ENCODE assay signal across 19 cellular contexts in genomic region chr13:67227131-67227983, GRCh38. TPM values are rescaled to one million over a fixed set of nuclear protein-coding genes. Genes with fewer than 3 reads are reported as not detected.
DNase-seq lines count a peak whose midpoint lies in the region; ATAC-seq and TF ChIP-seq lines count a peak whose summit lies in the region.
"Had no signal": no experiment of that assay in that cellular context is flagged by ENCODE, and none has a peak within 500 bp of the region (broad histone marks: within the 10 kb centered on the region; RNA-seq: fewer than 3 reads in every experiment).

No MANE protein-coding gene starts in this region.

- in situ Hi-C loops in G401 (cut with HindIII; ENCODE audit: low sequenced_read_pairs): no loop called here

- no peaks in the 10 kb centered on the region for H3K27me3 Mint-ChIP-seq in stimulated activated naive B cell treated with anti-CD40 and anti-IgM and Interleukin-4, amounts not matched to agents 10 μg/mL and 1 μg/mL and 100 μg/mL, for 72 hours

- H3K36me3 ChIP-seq in hepatocyte (replicated peaks; ENCODE audit: insufficient read depth, low read depth): no peaks in the 10 kb centered on the region
- H3K36me3 ChIP-seq in A673 (ENCODE audit: insufficient read depth, low read length, poor library complexity, severe bottlenecking): no peaks in the 10 kb centered on the region
- H3K36me3 ChIP-seq: neutrophil, right lobe of liver, SJCRH30 had no signal

- peak overlapping the region; percentile 79 for H3K4me2 ChIP-seq in hepatocyte

- no peak overlapping the region for H2AFZ ChIP-seq in hepatocyte

- no peaks in the 10 kb centered on the region for H3K9me3 Mint-ChIP-seq in stimulated activated naive B cell treated with anti-CD40 and anti-IgM and Interleukin-4, amounts not matched to agents 10 μg/mL and 1 μg/mL and 100 μg/mL, for 72 hours
- H3K9me3 Mint-ChIP-seq: activated naive CD4-positive, alpha-beta T cell treated with anti-CD3 and anti-CD28 coated beads, Interleukin-2, amount 50 U/mL, for 24 hours had no signal

- 81% methylated on average over 12 of the region's 12 CpGs for WGBS in hepatocyte (ENCODE audit: low lambda C conversion rate, missing lambda C conversion rate)

- no peaks in the 10 kb centered on the region for H3K9me2 ChIP-seq in hepatocyte (replicated peaks; ENCODE audit: insufficient read depth)

- POLR2A ChIA-PET in A673 (lab: Charles Lee; ENCODE audit: low non-redundant PET): no interaction called here

- DNase-seq in G401 (ENCODE audit: low spot score): peak; percentile 56
- peak; percentile 74 for DNase-seq in SK-N-DZ (ENCODE audit: low spot score)
- DNase-seq in hepatocyte (ENCODE audit: low spot score): no peak
- no peak for DNase-seq in stimulated activated naive B cell treated with anti-CD40 and anti-IgM and Interleukin-4, amounts not matched to agents 10 μg/mL and 1 μg/mL and 100 μg/mL, for 72 hours
- no peak for DNase-seq in mesenteric fat pad (ENCODE audit: low spot score)
- DNase-seq in activated naive CD4-positive, alpha-beta T cell treated with Interleukin-2 at 50 U/mL for 16 hours: no peak
- no peak for DNase-seq in A673 (ENCODE audit: low spot score)
- DNase-seq: activated CD4-positive, alpha-beta T cell treated with anti-CD3 and anti-CD28 coated beads for 48 hours; effector memory CD4-positive, alpha-beta T cell; kidney glomerular epithelial cell; NCI-H1694 treated with DMSO at 0.1 percent for 48 hours; OCI-M1; right lobe of liver; SJCRH30; T1000; testis had no signal

- H3K4me3 ChIP-seq in hepatocyte (no peak overlapping the region), A673 (ENCODE audit: low read depth, low read length, poor library complexity, severe bottlenecking) (no peak overlapping the region)
- H3K4me3 ChIP-seq: right lobe of liver, testis had no signal

- H3K4me3 Mint-ChIP-seq in stimulated activated naive B cell treated with anti-CD40 and anti-IgM and Interleukin-4, amounts not matched to agents 10 μg/mL and 1 μg/mL and 100 μg/mL, for 72 hours: peak overlapping the region; percentile 14 to 36
- H3K4me3 Mint-ChIP-seq: activated naive CD4-positive, alpha-beta T cell treated with anti-CD3 and anti-CD28 coated beads, Interleukin-2, amount 50 U/mL, for 24 hours had no signal

- no peak overlapping the region for H3K27ac Mint-ChIP-seq in stimulated activated naive B cell treated with anti-CD40 and anti-IgM and Interleukin-4, amounts not matched to agents 10 μg/mL and 1 μg/mL and 100 μg/mL, for 72 hours
- H3K27ac Mint-ChIP-seq: activated naive CD4-positive, alpha-beta T cell treated with anti-CD3 and anti-CD28 coated beads, Interleukin-2, amount 50 U/mL, for 24 hours; CD14-positive monocyte had no signal

- peaks cover 19% of the 10 kb centered on the region for H3K79me2 ChIP-seq in hepatocyte

- CTCF ChIA-PET in A673 (lab: Charles Lee): no interaction called here

- H3K4me1 Mint-ChIP-seq in stimulated activated naive B cell treated with anti-CD40 and anti-IgM and Interleukin-4, amounts not matched to agents 10 μg/mL and 1 μg/mL and 100 μg/mL, for 72 hours: peaks cover 11 to 18% of the 10 kb centered on the region in 2 donors

- H3K9me3 ChIP-seq in hepatocyte (ENCODE audit: low read depth): no peaks in the 10 kb centered on the region
- no peaks in the 10 kb centered on the region for H3K9me3 ChIP-seq in A673 (ENCODE audit: low read depth, low read length, poor library complexity, severe bottlenecking)
- H3K9me3 ChIP-seq: neutrophil, right lobe of liver, SJCRH30, testis had no signal

- no peak for ATAC-seq in stimulated activated naive B cell treated with anti-CD40 and anti-IgM and Interleukin-4, amounts not matched to agents 10 μg/mL and 1 μg/mL and 100 μg/mL, for 72 hours (replicated peaks)
- ATAC-seq: right lobe of liver had no signal

- intact Hi-C loops in A673 (cut with micrococcal nuclease; ENCODE audit: unreplicated experiment): loop anchor here (10.0 kb wide), 1 partner anchor 243 kb away; no protein-coding TSS in a partner anchor

- H3K4me1 ChIP-seq in hepatocyte (ENCODE audit: insufficient read depth) (no peaks in the 10 kb centered on the region), A673 (ENCODE audit: insufficient read depth, low read length, poor library complexity, severe bottlenecking) (peaks cover 3% of the 10 kb centered on the region)
- H3K4me1 ChIP-seq: testis had no signal

- no peak overlapping the region for H3K27ac ChIP-seq in hepatocyte
- no peak overlapping the region for H3K27ac ChIP-seq in A673 (ENCODE audit: low read depth, low read length, poor library complexity, severe bottlenecking)
- H3K27ac ChIP-seq: neutrophil, right lobe of liver, SJCRH30, testis had no signal

- no peaks in the 10 kb centered on the region for H4K20me1 ChIP-seq in hepatocyte (ENCODE audit: insufficient read depth, poor library complexity, severe bottlenecking)

- H3K36me3 Mint-ChIP-seq in stimulated activated naive B cell treated with anti-CD40 and anti-IgM and Interleukin-4, amounts not matched to agents 10 μg/mL and 1 μg/mL and 100 μg/mL, for 72 hours: peaks cover 16 to 17% of the 10 kb centered on the region in 2 donors
- H3K36me3 Mint-ChIP-seq: activated naive CD4-positive, alpha-beta T cell treated with anti-CD3 and anti-CD28 coated beads, Interleukin-2, amount 50 U/mL, for 24 hours; CD14-positive monocyte had no signal

- no TSS peak for BruUV-seq in A673 (replicated peaks; lab: Mats Ljungman, UMichigan)

- TF ChIP-seq CTCF in hepatocyte (IDR thresholded peaks at IDR 0.05; ENCODE audit: poor library complexity) (no peak), A673 (conservative IDR thresholded peaks at IDR 0.05; ENCODE audit: low read depth, low read length) (no peak)

- peaks cover 4% of the 10 kb centered on the region for H3K27me3 ChIP-seq in hepatocyte
- H3K27me3 ChIP-seq in A673 (replicated peaks; ENCODE audit: insufficient read depth, low read depth, low read length, poor library complexity): no peaks in the 10 kb centered on the region
- H3K27me3 ChIP-seq: right lobe of liver, SJCRH30, testis had no signal

RNA-seq across cellular contexts. Expression of gene PCDH9, which starts 2.8 kb away (rescaled TPM):
- total RNA-seq in G401 (2014; rRNA removed; shearing (Covaris generic)): under 0.01 TPM in 1 of 2 replicates, not detected in the other
- 1.8 and 2.1 TPM in 2 replicates for polyA plus RNA-seq in SK-N-DZ (2014; cell fraction: cytosol; rRNA removed)
- polyA plus RNA-seq in SK-N-DZ (2014; cell fraction: nucleus; rRNA removed): 2.2 and 2.8 TPM in 2 replicates
- 15.0 and 16.2 TPM in 2 replicates for total RNA-seq in hepatocyte
- polyA plus RNA-seq in hepatocyte: 6.9 and 9.5 TPM in 2 replicates
- 4.2 TPM for total RNA-seq in mesenteric fat pad
- 5.8 TPM in 2 replicates for total RNA-seq in A673 (2021)

Comparison
In these comparisons a context has a peak if more than half of its experiments do, and no peak if none do; other contexts are left out.
1. DNase-seq: peak in G401 (single experiment) and SK-N-DZ (single experiment); none in hepatocyte (single experiment), stimulated activated naive B cell treated with anti-CD40 and anti-IgM and Interleukin-4, amounts not matched to agents 10 μg/mL and 1 μg/mL and 100 μg/mL, for 72 hours (single experiment), mesenteric fat pad (single experiment), activated naive CD4-positive, alpha-beta T cell treated with Interleukin-2 at 50 U/mL for 16 hours (single experiment) and A673 (single experiment).